In the genomic region with DNA sequence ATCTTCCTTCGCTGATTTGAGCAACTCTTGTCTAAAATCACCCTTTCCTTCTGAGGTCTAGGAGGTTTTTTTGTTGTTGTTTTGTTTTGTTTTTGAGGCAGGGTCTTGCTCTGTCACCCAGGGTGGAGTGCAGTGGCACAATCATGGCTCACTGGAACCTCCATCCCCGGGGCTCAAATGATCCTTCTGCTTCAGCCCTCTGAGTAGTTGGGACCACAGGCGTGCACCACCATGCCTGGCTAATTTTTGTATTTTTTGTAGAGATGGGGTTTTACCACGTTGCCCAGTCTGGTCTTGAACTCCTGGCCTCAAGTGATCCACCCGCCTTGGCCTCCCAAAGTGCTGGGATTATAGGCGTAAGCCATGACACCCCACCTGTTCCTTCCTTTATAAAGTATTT, we compare ENCODE assay signal across 9 cellular contexts. TPM values are rescaled to one million over a fixed set of nuclear protein-coding genes. Genes with fewer than 3 reads are reported as not detected.
DNase-seq lines count a peak whose midpoint lies in the region; ATAC-seq, FAIRE-seq and TF ChIP-seq lines count a peak whose summit lies in the region.
"Not testable (repeated sequence)": the region's sequence is repeated elsewhere in the genome, so short reads cannot be mapped to it uniquely, and the experiment has no call there.
"Had no signal": no experiment of that assay in that cellular context is flagged by ENCODE, and none has a peak within 500 bp of the region (broad histone marks: within the 10 kb centered on the region; RNA-seq: fewer than 3 reads in every experiment).

No MANE protein-coding gene starts in this region.

- not testable (repeated sequence) for DNase-seq in A549 (ENCODE audit: low read depth in 1 of 2, low spot score in 1 of 2); GM19239 (ENCODE audit: insufficient read length, low spot score); T-helper 17 cell; colonic mucosa; heart left ventricle; stimulated activated effector memory CD8-positive, alpha-beta T cell treated with anti-CD3 and anti-CD28 coated beads, Interleukin-12 subunit alpha, Interleukin-12 subunit beta, amount 100 ng/mL, for 72 hours (ENCODE audit: low spot score in 2 of 2)

- not testable (repeated sequence) for TF ChIP-seq RAD21 in A549 (conservative IDR thresholded peaks at IDR 0.05 in 1 of 2, IDR thresholded peaks at IDR 0.05 in 1 of 2)

- CTCF ChIA-PET in A549 (lab: Yijun Ruan, JAX) = interaction anchor here (2.1 kb wide), 1 partner anchor 283 kb away, joined by 11 read pairs; no protein-coding TSS in a partner anchor

- peak overlapping the region; percentile 95 for H3K4me3 Mint-ChIP-seq in T-helper 17 cell
- H3K4me3 Mint-ChIP-seq in activated T-helper 17 cell treated with anti-CD3 and anti-CD28 coated beads, Interleukin-2, amount 50 U/mL, for 72 hours = peak overlapping the region; percentile 98
- peak overlapping the region; percentile 92 for H3K4me3 Mint-ChIP-seq in stimulated activated effector memory CD8-positive, alpha-beta T cell treated with anti-CD3 and anti-CD28 coated beads, Interleukin-12 subunit alpha, Interleukin-12 subunit beta, amount 100 ng/mL, for 72 hours

- 93% methylated on average over 6 of the region's 6 CpGs for WGBS in A549 (ENCODE audit: missing lambda C conversion rate)
- WGBS in heart left ventricle, 4 donors = 58 to 69% (median 61%) methylated on average over 6 of the region's 6 CpGs

- FAIRE-seq in A549 (lab: Jason Lieb, UNC) = not testable (repeated sequence)
- FAIRE-seq in GM19239 (lab: Jason Lieb, UNC) = peak; percentile 23

- H3K4me1 Mint-ChIP-seq in T-helper 17 cell = peaks cover 44% of the 10 kb centered on the region
- H3K4me1 Mint-ChIP-seq in activated T-helper 17 cell treated with anti-CD3 and anti-CD28 coated beads, Interleukin-2, amount 50 U/mL, for 72 hours = peaks cover 35% of the 10 kb centered on the region
- H3K4me1 Mint-ChIP-seq in stimulated activated effector memory CD8-positive, alpha-beta T cell treated with anti-CD3 and anti-CD28 coated beads, Interleukin-12 subunit alpha, Interleukin-12 subunit beta, amount 100 ng/mL, for 72 hours = peaks cover 62% of the 10 kb centered on the region

- H3K9ac ChIP-seq in colonic mucosa (ENCODE audit: low read depth in 2 of 2, low read length in 2 of 2) = peak overlapping the region in 1 of 2 donors; percentile 33
- H3K9ac ChIP-seq in mucosa of rectum (ENCODE audit: low read depth in 1 of 2, low read length in 2 of 2) = peak overlapping the region; percentile 49 to 89

- intact Hi-C loops in colonic mucosa (cut with DNase I) = loop anchor here (5.0 kb wide), 1 partner anchor 48 kb away; no protein-coding TSS in a partner anchor
- intact Hi-C loops in heart left ventricle (cut with DNase I) = loop anchor here in 2 of 10 donors (2.0 to 5.0 kb wide), 2 partner anchors 48 to 49 kb away; no protein-coding TSS in a partner anchor

- TF ChIP-seq POLR2A in A549 (IDR thresholded peaks at IDR 0.05; ENCODE audit: low read length); heart left ventricle (IDR thresholded peaks at IDR 0.05): not testable (repeated sequence)

- POLR2A ChIA-PET in A549 (lab: Yijun Ruan, JAX) = interaction anchor here (2.3 kb wide), 1 partner anchor 49 kb away, joined by 23 read pairs; no protein-coding TSS in a partner anchor

- H3K27ac ChIP-seq in A549 (0 out of 6 replicates have a peak overlapping the region, but pooled peaks of 1 of the 2 experiments have one; percentile 3), colonic mucosa (peak overlapping the region; percentile 72), heart left ventricle (peak overlapping the region; percentile 33 to 92 (median 74)), mucosa of rectum (ENCODE audit: low read depth in 2 of 2, low read length in 2 of 2) (peak overlapping the region; percentile 46 to 52)

- TF ChIP-seq EP300 in A549 (IDR thresholded peaks at IDR 0.05) = not testable (repeated sequence)

- H3K9me3 ChIP-seq in A549; T-helper 17 cell (ENCODE audit: control insufficient read depth, low read length, poor library complexity, severe bottlenecking); colonic mucosa; heart left ventricle; mucosa of rectum (ENCODE audit: control insufficient read depth in 2 of 2, low read length in 2 of 2): not testable (repeated sequence)

- H3K27ac Mint-ChIP-seq in T-helper 17 cell = peak overlapping the region; percentile 95
- peak overlapping the region; percentile 96 for H3K27ac Mint-ChIP-seq in activated T-helper 17 cell treated with anti-CD3 and anti-CD28 coated beads, Interleukin-2, amount 50 U/mL, for 72 hours
- peak overlapping the region; percentile 95 for H3K27ac Mint-ChIP-seq in stimulated activated effector memory CD8-positive, alpha-beta T cell treated with anti-CD3 and anti-CD28 coated beads, Interleukin-12 subunit alpha, Interleukin-12 subunit beta, amount 100 ng/mL, for 72 hours

- not testable (repeated sequence) for H3K9me3 Mint-ChIP-seq in activated T-helper 17 cell treated with anti-CD3 and anti-CD28 coated beads, Interleukin-2, amount 50 U/mL, for 72 hours; stimulated activated effector memory CD8-positive, alpha-beta T cell treated with anti-CD3 and anti-CD28 coated beads, Interleukin-12 subunit alpha, Interleukin-12 subunit beta, amount 100 ng/mL, for 72 hours

- H3K4me2 ChIP-seq in A549 = peak overlapping the region; percentile 76

- ATAC-seq in A549; T-helper 17 cell; heart left ventricle; stimulated activated effector memory CD8-positive, alpha-beta T cell treated with anti-CD3 and anti-CD28 coated beads, Interleukin-12 subunit alpha, Interleukin-12 subunit beta, amount 100 ng/mL, for 72 hours: not testable (repeated sequence)
- ATAC-seq in activated T-helper 17 cell treated with anti-CD3 and anti-CD28 coated beads, Interleukin-2, amount 50 U/mL, for 72 hours (replicated peaks) = peak; percentile 5

- not testable (repeated sequence) for TF ChIP-seq CTCF in A549 (IDR thresholded peaks at IDR 0.05); colonic mucosa (IDR thresholded peaks at IDR 0.05); heart left ventricle (IDR thresholded peaks at IDR 0.05)

- H3K27me3 Mint-ChIP-seq in T-helper 17 cell; activated T-helper 17 cell treated with anti-CD3 and anti-CD28 coated beads, Interleukin-2, amount 50 U/mL, for 72 hours: not testable (repeated sequence)

- not testable (repeated sequence) for H3K36me3 Mint-ChIP-seq in T-helper 17 cell (ENCODE audit: low read depth)
- peaks cover 44% of the 10 kb centered on the region for H3K36me3 Mint-ChIP-seq in activated T-helper 17 cell treated with anti-CD3 and anti-CD28 coated beads, Interleukin-2, amount 50 U/mL, for 72 hours (ENCODE audit: low read depth)
- peaks cover 37% of the 10 kb centered on the region for H3K36me3 Mint-ChIP-seq in stimulated activated effector memory CD8-positive, alpha-beta T cell treated with anti-CD3 and anti-CD28 coated beads, Interleukin-12 subunit alpha, Interleukin-12 subunit beta, amount 100 ng/mL, for 72 hours

- not testable (repeated sequence) for H3K27me3 ChIP-seq in colonic mucosa; heart left ventricle; mucosa of rectum (ENCODE audit: control insufficient read depth in 2 of 2, insufficient read depth in 2 of 2, low read length in 2 of 2)

- H3K36me3 ChIP-seq in colonic mucosa = not testable (repeated sequence)
- peaks cover 0 to 34% (median 6%) of the 10 kb centered on the region in 9 donors for H3K36me3 ChIP-seq in heart left ventricle
- peaks cover 9 to 17% of the 10 kb centered on the region in 2 donors for H3K36me3 ChIP-seq in mucosa of rectum (ENCODE audit: control insufficient read depth in 2 of 2, insufficient read depth in 2 of 2, low read length in 2 of 2)

- not testable (repeated sequence) for H3K4me3 ChIP-seq in A549
- peak overlapping the region; percentile 53 for H3K4me3 ChIP-seq in colonic mucosa
- H3K4me3 ChIP-seq in heart left ventricle = peak overlapping the region in 11 of 12 donors; percentile 43 to 73 (median 62)
- peak overlapping the region; percentile 89 to 96 for H3K4me3 ChIP-seq in mucosa of rectum (ENCODE audit: low read length in 2 of 2)

- H3K4me1 ChIP-seq in A549 = peaks cover 11% of the 10 kb centered on the region; the same call in 2 of the 3 replicates
- H3K4me1 ChIP-seq in colonic mucosa = not testable (repeated sequence)
- peaks cover 0 to 49% (median 1%) of the 10 kb centered on the region in 12 donors for H3K4me1 ChIP-seq in heart left ventricle
- peaks cover 10% of the 10 kb centered on the region in 2 donors for H3K4me1 ChIP-seq in mucosa of rectum (ENCODE audit: control insufficient read depth in 2 of 2, insufficient read depth in 2 of 2, low read length in 2 of 2)

RNA-seq across cellular contexts. Expression of a gene that starts 1.3 kb away (rescaled TPM):
- polyA plus RNA-seq in A549 (2011; rRNA removed) (6.5 and 6.8 TPM in 2 replicates), A549 (2017; fragmentation: RNase III; extraction: RNeasy Plus Mini Kit Qiagen cat#74134 plus additional on column Dnase treatment) (2.6 to 3.0 TPM (median 2.8 TPM) in 3 replicates), heart left ventricle (1 to 10 TPM; 2.8 to 3.5 TPM)
- polyA plus RNA-seq in A549 (2012; cell fraction: cytosol; rRNA removed) = 1.5 and 1.8 TPM in 2 replicates
- polyA plus RNA-seq in A549 (2012; cell fraction: nucleus; rRNA removed) = 1.2 and 2.2 TPM in 2 replicates
- 9.6 and 10.5 TPM in 2 replicates for polyA minus RNA-seq in A549 (2011; rRNA and poly(A)+ RNA removed)
- total RNA-seq in T-helper 17 cell (10 to 100 TPM; 16.4 to 21.2 TPM), colonic mucosa (10 to 100 TPM; 28.0 to 52.3 TPM), heart left ventricle (10 to 100 TPM in 2 of 9 donors, 1 to 10 TPM in 7; 4.3 to 24.0 (median 5.8) TPM)
- total RNA-seq in activated T-helper 17 cell treated with anti-CD3 and anti-CD28 coated beads, Interleukin-2, amount 50 U/mL, for 72 hours = 10 to 100 TPM; 10.8 to 22.7 TPM
- polyA plus RNA-seq: neural cell had no signal
